In the genomic region with DNA sequence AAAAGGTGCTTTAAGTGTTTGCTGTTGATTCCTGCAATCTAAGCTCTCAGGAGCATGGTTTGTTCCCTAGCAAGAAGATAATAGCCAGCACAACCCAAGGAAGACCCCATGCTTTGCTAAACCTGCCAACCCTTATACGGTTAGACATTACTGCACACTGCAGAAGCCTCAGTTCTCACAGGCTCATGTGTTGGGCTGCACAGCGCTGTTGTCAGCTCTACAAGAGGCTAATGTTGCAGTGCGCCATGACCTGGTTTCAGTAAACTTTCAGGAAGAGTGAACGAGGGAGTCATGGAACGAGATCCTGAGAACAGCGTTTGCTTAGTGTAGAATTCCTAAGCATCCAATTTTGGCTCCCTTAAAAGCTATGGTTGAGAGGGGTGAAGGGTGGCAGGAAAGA, we compare ENCODE assay signal across 8 cellular contexts.
DNase-seq lines count a peak whose midpoint lies in the region; ATAC-seq and TF ChIP-seq lines count a peak whose summit lies in the region.

No MANE protein-coding gene starts in this region.

- CTCF ChIA-PET in AG04449 (lab: Yijun Ruan, JAX): interaction anchor here (1.1 to 3.0 kb wide), 3 partner anchors 8 to 84 kb away, joined by 3 to 16 read pairs (median 4); no protein-coding TSS in a partner anchor
- CTCF ChIA-PET in HCT116 (lab: Charles Lee): interaction anchor here (3.5 kb wide), 1 partner anchor 9 kb away, joined by 18 read pairs; no protein-coding TSS in a partner anchor
- CTCF ChIA-PET in activated CD8-positive, alpha-beta T cell treated with anti-CD3 and anti-CD28 coated beads for 36 hours (lab: Charles Lee): interaction anchor here (1.8 to 2.9 kb wide), 2 partner anchors 10 to 257 kb away, joined by 4 to 13 read pairs; no protein-coding TSS in a partner anchor

- H3K9me3 ChIP-seq in HCT116 (ENCODE audit: control insufficient read depth in 1 of 2, insufficient read depth in 1 of 2, low read depth in 1 of 2, low read length in 2 of 2): no peaks in the 10 kb centered on the region

- no peak for TF ChIP-seq CTCF in AG04449 (IDR thresholded peaks at IDR 0.05; ENCODE audit: insufficient read depth, low read length, missing control alignments)
- no peak for TF ChIP-seq CTCF in HCT116 (IDR thresholded peaks at IDR 0.05 in 2 of 3, conservative IDR thresholded peaks at IDR 0.05 in 1 of 3; ENCODE audit: borderline replicate concordance in 1 of 3, insufficient read depth in 1 of 3, low read depth in 2 of 3, low read length in 2 of 3)
- no peak for TF ChIP-seq CTCF in activated CD8-positive, alpha-beta T cell treated with anti-CD3 and anti-CD28 coated beads for 36 hours (IDR thresholded peaks at IDR 0.05)

- H3K4me3 ChIP-seq in AG04449 (ENCODE audit: low read depth, low read length) (peak overlapping the region; percentile 15; the same call in 1 of the 2 replicates), HCT116 (replicated peaks in 1 of 2; ENCODE audit: low read depth in 1 of 2, low read length in 2 of 2) (peak overlapping the region in 1 of 2 experiments; percentile 6; a peak in 1 of 4 replicates)

- peaks cover 4% of the 10 kb centered on the region for H3K9me3 Mint-ChIP-seq in activated CD8-positive, alpha-beta T cell treated with anti-CD3 and anti-CD28 coated beads for 36 hours
- H3K9me3 Mint-ChIP-seq in memory B cell: no peaks in the 10 kb centered on the region

- H3K27me3 Mint-ChIP-seq in activated CD8-positive, alpha-beta T cell treated with anti-CD3 and anti-CD28 coated beads for 36 hours: no peaks in the 10 kb centered on the region
- no peaks in the 10 kb centered on the region for H3K27me3 Mint-ChIP-seq in memory B cell

- intact Hi-C loops in HCT116 (cut with micrococcal nuclease): loop anchor here (2.0 kb wide), 1 partner anchor 257 kb away; no protein-coding TSS in a partner anchor
- intact Hi-C loops in activated CD8-positive, alpha-beta T cell treated with anti-CD3 and anti-CD28 coated beads for 36 hours (cut with micrococcal nuclease): loop anchor here (2.0 to 10.0 kb wide), 4 partner anchors 43 to 533 kb away; no protein-coding TSS in a partner anchor

- POLR2A ChIA-PET in AG04449 (lab: Yijun Ruan, JAX): no interaction called here
- POLR2A ChIA-PET in HCT116 (lab: Charles Lee): interaction anchor here (0.8 to 3.7 kb wide), 5 partner anchors 8 to 257 kb away, joined by 4 to 33 read pairs (median 5); no protein-coding TSS in a partner anchor
- POLR2A ChIA-PET in activated CD8-positive, alpha-beta T cell treated with anti-CD3 and anti-CD28 coated beads for 36 hours (lab: Charles Lee): no interaction called here

- peak; percentile 33 for ATAC-seq in HCT116
- peak; percentile 25 for ATAC-seq in activated CD8-positive, alpha-beta T cell treated with anti-CD3 and anti-CD28 coated beads for 36 hours
- no peak for ATAC-seq in memory B cell (ENCODE audit: low read depth)
- ATAC-seq in HG03469 (IDR thresholded peaks at IDR 0.05; ENCODE audit: unreplicated experiment): no peak

- no peaks in the 10 kb centered on the region for H3K79me2 ChIP-seq in HCT116 (ENCODE audit: insufficient read depth, low read length)

- DNase-seq in AG04449 (ENCODE audit: low read depth, low spot score): no peak
- DNase-seq in HCT116 (ENCODE audit: low read depth, low spot score): no peak
- peak; percentile 25 for DNase-seq in activated CD8-positive, alpha-beta T cell treated with anti-CD3 and anti-CD28 coated beads for 36 hours
- DNase-seq in memory B cell (ENCODE audit: low spot score in 2 of 2): no peak
- DNase-seq in Kasumi-1 (lab: John Stamatoyannopoulos, UW): no peak
- DNase-seq in medulla oblongata (ENCODE audit: extremely low spot score): no peak
- DNase-seq in activated CD4-positive, alpha-beta T cell treated with anti-CD3 and anti-CD28 coated beads for 4 hours: no peak

- H3K4me1 Mint-ChIP-seq in activated CD8-positive, alpha-beta T cell treated with anti-CD3 and anti-CD28 coated beads for 36 hours (ENCODE audit: low read depth): peaks cover 68% of the 10 kb centered on the region
- peaks cover 11% of the 10 kb centered on the region for H3K4me1 Mint-ChIP-seq in memory B cell

- H2AFZ ChIP-seq in HCT116 (ENCODE audit: low read depth, low read length, poor library complexity, severe bottlenecking): no peak overlapping the region

- peak overlapping the region; percentile 75 for H3K4me2 ChIP-seq in HCT116 (ENCODE audit: low read length)

- H4K20me1 ChIP-seq in HCT116 (ENCODE audit: insufficient read depth): no peaks in the 10 kb centered on the region

- no peak for TF ChIP-seq POLR2A in HCT116 (IDR thresholded peaks at IDR 0.05; ENCODE audit: borderline replicate concordance, extremely low read depth, insufficient read depth, insufficient read length)

- H3K27ac ChIP-seq in HCT116 (ENCODE audit: low read depth, low read length): peak overlapping the region; percentile 100

- peak overlapping the region; percentile 63 for H3K4me3 Mint-ChIP-seq in activated CD8-positive, alpha-beta T cell treated with anti-CD3 and anti-CD28 coated beads for 36 hours
- H3K4me3 Mint-ChIP-seq in memory B cell: no peak overlapping the region

- no TSS peak for BruUV-seq in HCT116 (replicated peaks; lab: Mats Ljungman, UMichigan)

- peak overlapping the region; percentile 76 for H3K9ac ChIP-seq in HCT116 (ENCODE audit: low read length)

- H3K4me1 ChIP-seq in HCT116 (ENCODE audit: control insufficient read depth in 1 of 2, insufficient read depth in 2 of 2, low read length in 2 of 2): peaks cover 66 to 80% of the 10 kb centered on the region in 2 experiments

- peak overlapping the region; percentile 98 for H3K27ac Mint-ChIP-seq in activated CD8-positive, alpha-beta T cell treated with anti-CD3 and anti-CD28 coated beads for 36 hours
- H3K27ac Mint-ChIP-seq in memory B cell: peak overlapping the region; percentile 98

- H3K36me3 Mint-ChIP-seq in activated CD8-positive, alpha-beta T cell treated with anti-CD3 and anti-CD28 coated beads for 36 hours (ENCODE audit: low read depth): peaks cover 22% of the 10 kb centered on the region
- H3K36me3 Mint-ChIP-seq in memory B cell: no peaks in the 10 kb centered on the region

- no peak for TF ChIP-seq RAD21 in HCT116 (IDR thresholded peaks at IDR 0.05; ENCODE audit: low read depth)

- H3K27me3 ChIP-seq in HCT116 (ENCODE audit: insufficient read depth, low read length): no peaks in the 10 kb centered on the region

- H3K36me3 ChIP-seq in HCT116 (ENCODE audit: control insufficient read depth in 1 of 2, insufficient read depth in 2 of 2, low read length in 2 of 2): peaks cover 0 to 3% of the 10 kb centered on the region in 2 experiments; a peak in 1 of 4 replicates

- RAD21 ChIA-PET in HCT116 (lab: Charles Lee; ENCODE audit: low non-redundant PET in 1 of 2, low total read pairs in 2 of 2, uncharacterized antibody in 2 of 2, unreplicated experiment in 2 of 2): no interaction called here

- H3K9me2 ChIP-seq in HCT116 (ENCODE audit: insufficient read depth): no peaks in the 10 kb centered on the region

TF ChIP-seq in HCT116, 20 proteins besides CTCF, POLR2A, EP300 and RAD21:
- TF ChIP-seq SIN3A (IDR thresholded peaks at IDR 0.05; ENCODE audit: low read depth) (no peak), EGR1 (IDR thresholded peaks at IDR 0.05; ENCODE audit: low read depth) (no peak), CEBPB (IDR thresholded peaks at IDR 0.05; ENCODE audit: low read depth) (no peak)

Comparison
In these comparisons a context has a peak if more than half of its experiments do, and no peak if none do; other contexts are left out.
1. ATAC-seq: peak in HCT116 (single experiment) and activated CD8-positive, alpha-beta T cell treated with anti-CD3 and anti-CD28 coated beads for 36 hours (single experiment); none in memory B cell (single experiment) and HG03469 (single experiment).